Comparison of ENCODE assay signal across 30 cellular contexts in the genomic region with DNA sequence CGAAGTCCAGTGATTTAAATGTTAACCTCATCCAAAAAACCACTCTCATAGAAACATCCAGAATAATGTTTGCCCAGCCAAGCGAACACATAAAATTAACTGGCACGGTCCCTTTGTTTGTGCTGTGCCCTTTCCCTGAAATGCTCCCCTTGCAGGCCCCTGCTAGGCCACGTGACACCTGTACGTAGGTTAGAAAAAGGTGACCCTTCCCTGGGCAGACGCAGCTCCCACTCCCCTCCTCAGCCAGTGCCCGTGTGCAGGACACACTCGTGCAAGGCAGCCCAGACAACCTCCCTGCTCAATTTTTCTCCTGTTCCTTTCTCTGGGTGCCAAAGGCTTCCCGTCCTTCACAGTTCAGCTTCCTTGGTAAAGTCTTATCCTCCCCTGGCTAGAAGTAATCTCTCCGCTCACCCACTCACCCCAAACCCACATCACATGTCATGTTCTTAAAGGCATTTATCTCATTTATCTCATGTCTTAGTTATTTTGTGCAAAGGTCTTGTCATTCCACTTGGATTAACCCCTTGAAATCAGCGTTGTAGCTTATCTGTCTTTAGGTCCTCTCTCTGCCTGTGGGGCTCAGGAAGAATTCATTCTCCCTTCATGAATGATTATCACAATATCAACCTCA. TPM values are rescaled to one million over a fixed set of nuclear protein-coding genes. Genes with fewer than 3 reads are reported as not detected.
DNase-seq lines count a peak whose midpoint lies in the region; ATAC-seq and TF ChIP-seq lines count a peak whose summit lies in the region.
"Had no signal": no experiment of that assay in that cellular context is flagged by ENCODE, and none has a peak within 500 bp of the region (broad histone marks: within the 10 kb centered on the region; RNA-seq: fewer than 3 reads in every experiment).

No MANE protein-coding gene starts in this region.

- H3K4me1 Mint-ChIP-seq in endodermal cell (peaks cover 18% of the 10 kb centered on the region), chondrocyte (ENCODE audit: low read depth) (peaks cover 5% of the 10 kb centered on the region)

- in situ Hi-C loops in transverse colon (cut with MboI; ENCODE audit: low pct_ligation_motif_present in 1 of 4, low pct_unique_long_range_greater_than_20kb in 1 of 4, low sequenced_read_pairs in 3 of 4), result no loop called here

- H3K4me1 ChIP-seq in RWPE2 (ENCODE audit: insufficient read depth, poor library complexity, severe bottlenecking) (peaks cover 35% of the 10 kb centered on the region), endodermal cell (ENCODE audit: control insufficient read depth, insufficient read depth, low read length) (peaks cover 11% of the 10 kb centered on the region), transverse colon (peaks cover 0 to 38% (median 26%) of the 10 kb centered on the region in 4 donors)
- H3K4me1 ChIP-seq: BLaER1, heart right ventricle had no signal

- TF ChIP-seq CTCF in RWPE2 (IDR thresholded peaks at IDR 0.05; ENCODE audit: poor library complexity, severe bottlenecking) (no peak), endodermal cell (conservative IDR thresholded peaks at IDR 0.05) (no peak), transverse colon (IDR thresholded peaks at IDR 0.05) (no peak), chondrocyte (IDR thresholded peaks at IDR 0.05) (no peak)

- H3K9me3 ChIP-seq in RWPE2 (ENCODE audit: severe bottlenecking), result no peaks in the 10 kb centered on the region
- H3K9me3 ChIP-seq in endodermal cell (ENCODE audit: control insufficient read depth, low read length), result no peaks in the 10 kb centered on the region
- no peaks in the 10 kb centered on the region for H3K9me3 ChIP-seq in transverse colon
- H3K9me3 ChIP-seq: BLaER1, heart right ventricle had no signal

- H3K27me3 ChIP-seq in RWPE2 (ENCODE audit: insufficient read depth, poor library complexity, severe bottlenecking) (no peaks in the 10 kb centered on the region), endodermal cell (ENCODE audit: control insufficient read depth, insufficient read depth, low read length, poor library complexity, severe bottlenecking) (no peaks in the 10 kb centered on the region), transverse colon (no peaks in the 10 kb centered on the region)
- H3K27me3 ChIP-seq: BLaER1, cardiac muscle cell had no signal

- H3K27me3 Mint-ChIP-seq in endodermal cell (ENCODE audit: insufficient read depth) (no peaks in the 10 kb centered on the region), chondrocyte (ENCODE audit: low read depth) (peaks cover 3% of the 10 kb centered on the region)

- H3K27ac ChIP-seq in RWPE2 (ENCODE audit: poor library complexity, severe bottlenecking) (peak overlapping the region; percentile 52), endodermal cell (ENCODE audit: low read depth, low read length) (no peak overlapping the region), transverse colon (peak overlapping the region; percentile 69 to 78 (median 72))
- H3K27ac ChIP-seq: BLaER1, cardiac muscle cell, heart right ventricle, HL-60, SK-N-MC had no signal

- ATAC-seq in RWPE2 (ENCODE audit: low read depth) (no peak), left lobe of liver (peak; percentile 11)
- ATAC-seq: heart right ventricle, HepG2, T-helper 17 cell had no signal

- 84 to 87% methylated on average over 10 to 11 of the region's 11 CpGs for WGBS in endodermal cell (ENCODE audit: insufficient coverage in 1 of 2, insufficient read length in 1 of 2), 2 experiments
- 60 to 74% methylated on average over 5 to 11 of the region's 11 CpGs for WGBS in transverse colon (ENCODE audit: low coverage in 1 of 2), 2 donors

- H3K36me3 Mint-ChIP-seq in endodermal cell (ENCODE audit: low read depth), result peaks cover 30% of the 10 kb centered on the region
- no peaks in the 10 kb centered on the region for H3K36me3 Mint-ChIP-seq in chondrocyte (ENCODE audit: low read depth)

- DNase-seq in RWPE2 (ENCODE audit: low spot score) (no peak), endodermal cell (no peak), left lobe of liver (ENCODE audit: low spot score) (no peak), transverse colon (no peak), NCI-H2227 (lab: John Stamatoyannopoulos, UW; ENCODE audit: unreplicated experiment) (no peak), NOMO-1 treated with dmso at 0.1 percent for 144 hours (lab: John Stamatoyannopoulos, UW; ENCODE audit: unreplicated experiment) (no peak), chondrocyte (ENCODE audit: low spot score) (no peak)
- DNase-seq: activated CD4-positive, alpha-beta T cell treated with anti-CD3 and anti-CD28 coated beads, Interleukin-2, amount 10 ng/mL, durations not matched to agents 24 days and 14 days; activated naive CD4-positive, alpha-beta T cell treated with anti-CD3 and anti-CD28 coated beads for 36 hours; activated T-cell treated with anti-CD3 and anti-CD28 coated beads, Interleukin-2, amount 50 U/mL, for 48 hours; amniotic stem cell; COR-L47; dermis blood vessel endothelial cell; DND-41; H7; heart right ventricle; NCI-H1092; NCI-H187; NCI-H526; T-helper 17 cell had no signal

- H3K27ac Mint-ChIP-seq in endodermal cell (peak overlapping the region; percentile 5), chondrocyte (ENCODE audit: unreplicated experiment) (no peak overlapping the region)
- H3K27ac Mint-ChIP-seq: activated CD4-positive, alpha-beta T cell treated with anti-CD3 and anti-CD28 coated beads, Interleukin-2, amount 10 ng/mL, durations not matched to agents 24 days and 14 days; activated naive CD4-positive, alpha-beta T cell treated with anti-CD3 and anti-CD28 coated beads for 36 hours; T-helper 17 cell had no signal

- no peak for TF ChIP-seq EP300 in transverse colon (IDR thresholded peaks at IDR 0.05; ENCODE audit: low read depth)

- H3K4me3 ChIP-seq in RWPE2 (ENCODE audit: severe bottlenecking), result no peak overlapping the region
- H3K4me3 ChIP-seq in endodermal cell (ENCODE audit: low read length), result peak overlapping the region; percentile 15
- H3K4me3 ChIP-seq in transverse colon, result no peak overlapping the region
- H3K4me3 ChIP-seq: BLaER1, cardiac muscle cell, heart right ventricle, SK-N-MC had no signal

- no peak for TF ChIP-seq POLR2A in transverse colon (IDR thresholded peaks at IDR 0.05)

- no peak overlapping the region for H3K9ac ChIP-seq in endodermal cell (ENCODE audit: extremely low read depth, low read length, poor library complexity, severe bottlenecking)
- H3K9ac ChIP-seq: BLaER1 had no signal

- H3K4me3 Mint-ChIP-seq in endodermal cell (no peak overlapping the region), chondrocyte (ENCODE audit: unreplicated experiment) (no peak overlapping the region)
- H3K4me3 Mint-ChIP-seq: activated CD4-positive, alpha-beta T cell treated with anti-CD3 and anti-CD28 coated beads, Interleukin-2, amount 10 ng/mL, durations not matched to agents 24 days and 14 days; activated naive CD4-positive, alpha-beta T cell treated with anti-CD3 and anti-CD28 coated beads for 36 hours; neural crest cell; T-helper 17 cell had no signal

- H3K9me3 Mint-ChIP-seq in endodermal cell (no peaks in the 10 kb centered on the region), chondrocyte (ENCODE audit: low read depth) (no peaks in the 10 kb centered on the region)
- H3K9me3 Mint-ChIP-seq: activated CD4-positive, alpha-beta T cell treated with anti-CD3 and anti-CD28 coated beads, Interleukin-2, amount 10 ng/mL, durations not matched to agents 24 days and 14 days; activated naive CD4-positive, alpha-beta T cell treated with anti-CD3 and anti-CD28 coated beads for 36 hours; neural crest cell had no signal

- H3K36me3 ChIP-seq in RWPE2 (ENCODE audit: low read depth), result peaks cover 10% of the 10 kb centered on the region
- peaks cover 6% of the 10 kb centered on the region for H3K36me3 ChIP-seq in endodermal cell (ENCODE audit: control insufficient read depth, insufficient read depth, low read length)
- no peaks in the 10 kb centered on the region for H3K36me3 ChIP-seq in transverse colon
- H3K36me3 ChIP-seq: BLaER1, cardiac muscle cell, heart right ventricle had no signal

- intact Hi-C loops in transverse colon (cut with DNase I; ENCODE audit: low total_unique reads), result no loop called here

RNA-seq across cellular contexts. Expression of gene FAM83F, which starts 20.7 kb away (rescaled TPM):
- 10 to 100 TPM; 18.9 to 34.1 TPM for total RNA-seq in endodermal cell
- 2.2 TPM for polyA plus RNA-seq in endodermal cell (2013, experiment 1 of 2)
- polyA plus RNA-seq in endodermal cell (2013, experiment 2 of 2), result 1.9 TPM
- total RNA-seq in left lobe of liver, result 6.6 TPM
- total RNA-seq in transverse colon, result 10 to 100 TPM; 18.7 to 36.3 (median 25.4) TPM
- 0.22 TPM in 1 of 3 replicates, not detected in the others for total RNA-seq in chondrocyte
- total RNA-seq: fibroblast of villous mesenchyme, HepG2, LHCN-M2, RPMI7951 had no signal
- polyA plus RNA-seq: cardiac muscle cell, HepG2 had no signal

RNA-seq across cellular contexts. Expression of gene TMA7B, which starts 55.3 kb away (rescaled TPM):
- not detected for total RNA-seq in endodermal cell
- polyA plus RNA-seq in endodermal cell (2013, experiment 1 of 2), result not detected
- polyA plus RNA-seq in endodermal cell (2013, experiment 2 of 2), result not detected
- total RNA-seq in left lobe of liver, result not detected
- total RNA-seq in transverse colon, result under 1 TPM in 1 of 4 donors, not detected in 3; 0.80 TPM
- not detected in 3 replicates for total RNA-seq in chondrocyte
- total RNA-seq: cardiac muscle cell, dermis blood vessel endothelial cell, fibroblast of villous mesenchyme, H7, heart right ventricle, HepG2, LHCN-M2, neural crest cell had no signal
- polyA plus RNA-seq: cardiac muscle cell, heart right ventricle, HepG2, liver had no signal
